8 cellular contexts compared by ENCODE assay signal in the genomic region with DNA sequence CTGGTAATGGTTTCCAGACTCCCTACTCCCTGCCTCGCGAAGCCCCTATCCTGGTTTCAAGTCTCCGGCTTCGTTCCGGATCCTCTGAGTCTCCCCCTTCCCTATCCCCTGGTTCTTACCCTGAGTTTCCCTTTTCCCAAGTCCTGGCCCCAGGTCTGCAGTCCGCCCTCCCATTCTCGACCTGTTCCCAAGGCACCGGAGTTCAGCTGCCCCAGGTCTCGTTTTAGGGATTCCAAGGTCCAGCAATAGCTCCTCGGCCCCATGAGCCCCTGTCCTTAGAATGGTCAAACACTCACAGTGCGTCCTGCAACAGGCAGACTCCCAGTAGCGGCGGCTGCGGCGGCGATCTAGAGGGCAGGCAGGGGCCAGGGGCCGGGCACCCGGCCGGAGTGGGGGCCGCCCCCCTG. TPM values are rescaled to one million over a fixed set of nuclear protein-coding genes. Genes with fewer than 3 reads are reported as not detected.
DNase-seq lines count a peak whose midpoint lies in the region; ATAC-seq, FAIRE-seq and TF ChIP-seq lines count a peak whose summit lies in the region.

No MANE protein-coding gene starts in this region.

- no peaks in the 10 kb centered on the region for H3K9me1 ChIP-seq in endothelial cell of umbilical vein (replicated peaks; ENCODE audit: control insufficient read depth, extremely low read depth, insufficient read depth, low read length)

- no peak for ATAC-seq in HG03520 (IDR thresholded peaks at IDR 0.05; ENCODE audit: unreplicated experiment)
- ATAC-seq in HG02884 (IDR thresholded peaks at IDR 0.05; ENCODE audit: unreplicated experiment) = no peak

- dilution Hi-C loops in endothelial cell of umbilical vein (cut with MboI; ENCODE audit: extremely low pct_ligation_motif_present, low sequenced_read_pairs) = loop anchor here (25.0 kb wide), 1 partner anchor 121 kb away; no protein-coding TSS in a partner anchor

- H3K4me2 ChIP-seq in BLaER1 (peak overlapping the region; percentile 30; the same call in 1 of the 2 replicates), KMS-11 (peak overlapping the region; percentile 67), endothelial cell of umbilical vein (ENCODE audit: insufficient read depth, low read length) (peak overlapping the region; percentile 86)

- H3K36me3 ChIP-seq in BLaER1 = no peaks in the 10 kb centered on the region
- H3K36me3 ChIP-seq in KMS-11 (ENCODE audit: insufficient read depth) = no peaks in the 10 kb centered on the region
- no peaks in the 10 kb centered on the region for H3K36me3 ChIP-seq in endothelial cell of umbilical vein (ENCODE audit: control insufficient read depth in 2 of 2, extremely low read depth in 1 of 2, insufficient read depth in 2 of 2, low read length in 2 of 2)

- POLR2A ChIA-PET in endothelial cell of umbilical vein (lab: Charles Lee) = interaction anchor here (1.2 kb wide), 1 partner anchor 9 kb away, joined by 3 read pairs; no protein-coding TSS in a partner anchor

- no peak for DNase-seq in endothelial cell of umbilical vein (ENCODE audit: low read depth, low spot score)
- no peak for DNase-seq in nephron progenitor cell
- DNase-seq in NK-92 (lab: John Stamatoyannopoulos, UW; ENCODE audit: unreplicated experiment) = no peak
- no peak for DNase-seq in NOMO-1 (lab: John Stamatoyannopoulos, UW; ENCODE audit: unreplicated experiment in 2 of 2)

- FAIRE-seq in endothelial cell of umbilical vein (lab: Jason Lieb, UNC) = no peak

- peaks cover 44% of the 10 kb centered on the region for H3K27me3 ChIP-seq in BLaER1
- peaks cover 3% of the 10 kb centered on the region; the same call in 1 of the 2 replicates for H3K27me3 ChIP-seq in KMS-11 (ENCODE audit: insufficient read depth, low read depth)
- peaks cover 38 to 39% of the 10 kb centered on the region in 2 experiments for H3K27me3 ChIP-seq in endothelial cell of umbilical vein (ENCODE audit: control insufficient read depth in 2 of 2, insufficient read depth in 2 of 2, low read length in 2 of 2)

- CTCF ChIA-PET in endothelial cell of umbilical vein (lab: Charles Lee) = interaction anchor here (0.9 to 17.3 kb wide), 5 partner anchors 10 to 157 kb away, joined by 3 to 1402 read pairs (median 6); a partner anchor contains a TSS

- peaks cover 77% of the 10 kb centered on the region for H3K27me3 Mint-ChIP-seq in nephron progenitor cell (ENCODE audit: low read depth, poor library complexity)

- BruUV-seq in endothelial cell of umbilical vein (replicated peaks; lab: Mats Ljungman, UMichigan) = no TSS peak

- H3K4me3 ChIP-seq in BLaER1 (peak overlapping the region; percentile 25; the same call in 1 of the 2 replicates), KMS-11 (IDR thresholded peaks at IDR 0.05; ENCODE audit: insufficient read depth, low read depth, low read length) (no peak overlapping the region), endothelial cell of umbilical vein (replicated peaks in 1 of 3; ENCODE audit: insufficient read depth in 1 of 3, low read depth in 1 of 3, low read length in 3 of 3) (peak overlapping the region; percentile 28 to 42 (median 36))

- H3K4me3 Mint-ChIP-seq in nephron progenitor cell = peak overlapping the region; percentile 82

- H3K9me3 Mint-ChIP-seq in nephron progenitor cell = no peaks in the 10 kb centered on the region

- H3K4me1 Mint-ChIP-seq in nephron progenitor cell = peaks cover 41% of the 10 kb centered on the region

- intact Hi-C loops in endothelial cell of umbilical vein (cut with micrococcal nuclease) = no loop called here

- TF ChIP-seq CTCF in KMS-11 (conservative IDR thresholded peaks at IDR 0.05; ENCODE audit: low read depth, low read length) (no peak), endothelial cell of umbilical vein (IDR thresholded peaks at IDR 0.05; ENCODE audit: extremely low read depth in 1 of 2, insufficient read depth in 1 of 2, low read depth in 1 of 2, low read length in 2 of 2) (no peak), nephron progenitor cell (IDR thresholded peaks at IDR 0.05) (no peak)

- H3K4me1 ChIP-seq in BLaER1 (peaks cover 13% of the 10 kb centered on the region), KMS-11 (ENCODE audit: low read depth, poor library complexity, severe bottlenecking) (peaks cover 9% of the 10 kb centered on the region), endothelial cell of umbilical vein (ENCODE audit: control insufficient read depth, extremely low read depth, insufficient read depth, low read length) (peaks cover 17% of the 10 kb centered on the region)

- H3K27ac ChIP-seq in BLaER1 = no peak overlapping the region
- H3K27ac ChIP-seq in KMS-11 = no peak overlapping the region
- no peak overlapping the region for H3K27ac ChIP-seq in endothelial cell of umbilical vein (ENCODE audit: insufficient read depth, low read depth, low read length)

- H3K27ac Mint-ChIP-seq in nephron progenitor cell = no peak overlapping the region

- no peak for TF ChIP-seq POLR2A in endothelial cell of umbilical vein (IDR thresholded peaks at IDR 0.05; ENCODE audit: low read depth, low read length)

- H3K36me3 Mint-ChIP-seq in nephron progenitor cell (ENCODE audit: low read depth) = no peaks in the 10 kb centered on the region

- H3K79me2 ChIP-seq in KMS-11 (ENCODE audit: insufficient read depth, low read depth) (peaks cover 6% of the 10 kb centered on the region), endothelial cell of umbilical vein (ENCODE audit: control insufficient read depth, insufficient read depth, low read length) (peaks cover 5% of the 10 kb centered on the region)

- H3K9me3 ChIP-seq in BLaER1 = peaks cover 9% of the 10 kb centered on the region
- H3K9me3 ChIP-seq in endothelial cell of umbilical vein (replicated peaks; ENCODE audit: control insufficient read depth, insufficient read depth, low read length) = no peaks in the 10 kb centered on the region

- H2AFZ ChIP-seq in KMS-11 (ENCODE audit: low read depth) (peak overlapping the region; percentile 42; the same call in 1 of the 2 replicates), endothelial cell of umbilical vein (ENCODE audit: low read depth, low read length) (peak overlapping the region; percentile 18)

- H4K20me1 ChIP-seq in BLaER1 (peaks cover 6% of the 10 kb centered on the region), KMS-11 (ENCODE audit: insufficient read depth) (no peaks in the 10 kb centered on the region), endothelial cell of umbilical vein (replicated peaks; ENCODE audit: control insufficient read depth, extremely low read depth, insufficient read depth, low read length) (no peaks in the 10 kb centered on the region)

- H3K9ac ChIP-seq in BLaER1 (no peak overlapping the region), KMS-11 (no peak overlapping the region), endothelial cell of umbilical vein (replicated peaks; ENCODE audit: extremely low read depth, insufficient read depth, low read length) (no peak overlapping the region)

TF ChIP-seq in endothelial cell of umbilical vein, 7 proteins besides CTCF, POLR2A, EP300 and RAD21:
- TF ChIP-seq FOS (IDR thresholded peaks at IDR 0.05; ENCODE audit: borderline replicate concordance, insufficient read depth, low read length) (no peak), EZH2 (IDR thresholded peaks at IDR 0.05; ENCODE audit: borderline replicate concordance, low read depth, low read length, severe bottlenecking) (peak; percentile 5)

RNA-seq across cellular contexts. Expression of a gene that starts 0.3 kb away (rescaled TPM):
- total RNA-seq in endothelial cell of umbilical vein = not detected in 2 replicates
- not detected in 2 replicates for polyA plus RNA-seq in endothelial cell of umbilical vein
- not detected in 2 replicates for polyA plus RNA-seq in endothelial cell of umbilical vein (2011; cell fraction: cytosol; rRNA removed)
- polyA plus RNA-seq in endothelial cell of umbilical vein (2011; cell fraction: nucleus; rRNA removed) = not detected in 2 replicates
- not detected in 2 replicates for polyA plus RNA-seq in endothelial cell of umbilical vein (2012)
- polyA minus RNA-seq in endothelial cell of umbilical vein = not detected in 2 replicates
- not detected for polyA minus RNA-seq in endothelial cell of umbilical vein (2011; cell fraction: cytosol; rRNA and poly(A)+ RNA removed)
- not detected in 2 replicates for polyA minus RNA-seq in endothelial cell of umbilical vein (2011; cell fraction: nucleus; rRNA and poly(A)+ RNA removed)

RNA-seq across cellular contexts. Expression of a gene that starts 4.3 kb away (rescaled TPM):
- 45.7 and 49.7 TPM in 2 replicates for total RNA-seq in endothelial cell of umbilical vein
- 20.3 and 26.0 TPM in 2 replicates for polyA plus RNA-seq in endothelial cell of umbilical vein
- polyA plus RNA-seq in endothelial cell of umbilical vein (2011; cell fraction: cytosol; rRNA removed) = 19.9 and 21.9 TPM in 2 replicates
- 59.6 and 72.0 TPM in 2 replicates for polyA plus RNA-seq in endothelial cell of umbilical vein (2011; cell fraction: nucleus; rRNA removed)
- 38.7 and 46.4 TPM in 2 replicates for polyA plus RNA-seq in endothelial cell of umbilical vein (2012)
- 66.8 and 73.4 TPM in 2 replicates for polyA minus RNA-seq in endothelial cell of umbilical vein
- polyA minus RNA-seq in endothelial cell of umbilical vein (2011; cell fraction: cytosol; rRNA and poly(A)+ RNA removed) = 23.2 TPM
- 57.3 and 79.2 TPM in 2 replicates for polyA minus RNA-seq in endothelial cell of umbilical vein (2011; cell fraction: nucleus; rRNA and poly(A)+ RNA removed)

RNA-seq across cellular contexts. Expression of a gene that starts 14.9 kb away (rescaled TPM):
- total RNA-seq in endothelial cell of umbilical vein = not detected in 2 replicates
- not detected in 2 replicates for polyA plus RNA-seq in endothelial cell of umbilical vein
- polyA plus RNA-seq in endothelial cell of umbilical vein (2011; cell fraction: cytosol; rRNA removed) = not detected in 2 replicates
- polyA plus RNA-seq in endothelial cell of umbilical vein (2011; cell fraction: nucleus; rRNA removed) = not detected in 2 replicates
- not detected in 2 replicates for polyA plus RNA-seq in endothelial cell of umbilical vein (2012)
- not detected in 2 replicates for polyA minus RNA-seq in endothelial cell of umbilical vein
- polyA minus RNA-seq in endothelial cell of umbilical vein (2011; cell fraction: cytosol; rRNA and poly(A)+ RNA removed) = not detected
- polyA minus RNA-seq in endothelial cell of umbilical vein (2011; cell fraction: nucleus; rRNA and poly(A)+ RNA removed) = not detected in 2 replicates

Comparison
In these comparisons a context has a peak if more than half of its experiments do, and no peak if none do; other contexts are left out.
1. H3K4me2 ChIP-seq: peak in every context shown above with its lines; median percentile 86 in endothelial cell of umbilical vein; 67 in KMS-11; 30 in BLaER1.